In the genomic region with DNA sequence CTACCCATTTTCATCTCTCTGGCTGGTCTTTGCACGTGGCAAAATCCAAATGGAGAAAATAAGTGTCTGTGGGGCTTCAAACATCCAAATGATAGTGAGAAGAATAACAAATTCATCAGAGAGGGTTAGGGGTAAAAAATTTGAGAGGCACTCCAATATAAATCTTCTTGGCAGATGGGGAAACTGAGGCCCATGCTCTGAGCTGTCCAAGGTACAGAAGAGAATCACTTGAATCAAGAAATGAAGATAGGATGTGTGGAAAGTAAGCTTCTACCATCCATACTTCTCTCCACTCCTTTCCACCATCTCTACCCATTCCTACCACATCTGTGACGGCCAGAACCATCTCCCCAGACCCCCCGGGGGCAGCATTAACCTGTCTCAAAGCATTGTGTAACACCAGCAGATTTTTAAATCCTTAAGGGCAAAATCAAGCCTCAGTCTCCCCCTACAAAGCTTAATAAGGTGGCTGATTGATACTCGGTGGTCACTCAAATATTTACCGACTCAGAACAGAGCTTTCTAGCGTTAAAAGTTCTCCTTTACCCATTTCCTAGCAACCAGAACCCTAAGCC, we compare ENCODE assay signal across 8 cellular contexts. TPM values are rescaled to one million over a fixed set of nuclear protein-coding genes. Genes with fewer than 3 reads are reported as not detected.
DNase-seq lines count a peak whose midpoint lies in the region; FAIRE-seq and TF ChIP-seq lines count a peak whose summit lies in the region.

No MANE protein-coding gene starts in this region.

- CTCF ChIA-PET in AG04449 (lab: Yijun Ruan, JAX): interaction anchor here (0.7 to 5.4 kb wide), 6 partner anchors 10 to 186 kb away, joined by 3 to 35 read pairs (median 5); no protein-coding TSS in a partner anchor

- POLR2A ChIA-PET in AG04449 (lab: Yijun Ruan, JAX): interaction anchor here (0.8 kb wide), 1 partner anchor 181 kb away, joined by 3 read pairs; no protein-coding TSS in a partner anchor

- no peak for TF ChIP-seq CTCF in AG04449 (IDR thresholded peaks at IDR 0.05; ENCODE audit: insufficient read depth, low read length, missing control alignments)
- no peak for TF ChIP-seq CTCF in bronchial epithelial cell (IDR thresholded peaks at IDR 0.05; ENCODE audit: insufficient read depth, low read length, severe bottlenecking)

- H3K4me3 ChIP-seq in AG04449 (ENCODE audit: low read depth, low read length) (peak overlapping the region; percentile 100), HUES6 (ENCODE audit: low read depth, low read length) (peak overlapping the region; percentile 100), bronchial epithelial cell (ENCODE audit: low read depth, low read length) (peak overlapping the region; percentile 98), muscle layer of colon (ENCODE audit: low read depth in 1 of 2, low read length in 2 of 2) (peak overlapping the region; percentile 59 to 97)

- H3K4me1 ChIP-seq in HUES6 (ENCODE audit: control insufficient read depth, insufficient read depth, low read length): 0 out of 2 replicates have a peak, but pooled peaks cover 6% of the 10 kb centered on the region
- peaks cover 39% of the 10 kb centered on the region for H3K4me1 ChIP-seq in muscle layer of colon (ENCODE audit: insufficient read depth, low read length)

- no peaks in the 10 kb centered on the region for H3K27me3 ChIP-seq in HUES6 (ENCODE audit: control insufficient read depth, insufficient read depth, low read length)
- no peaks in the 10 kb centered on the region for H3K27me3 ChIP-seq in bronchial epithelial cell (ENCODE audit: control insufficient read depth, insufficient read depth, low read length)
- no peaks in the 10 kb centered on the region for H3K27me3 ChIP-seq in muscle layer of colon (ENCODE audit: control insufficient read depth in 1 of 2, insufficient read depth in 2 of 2, low read length in 2 of 2)

- no peaks in the 10 kb centered on the region for H3K9me3 ChIP-seq in HUES6 (ENCODE audit: control insufficient read depth, insufficient read depth, low read depth, low read length)
- no peaks in the 10 kb centered on the region for H3K9me3 ChIP-seq in muscle layer of colon (ENCODE audit: low read length)

- no peak for FAIRE-seq in bronchial epithelial cell (lab: Jason Lieb, UNC)

- H3K9ac ChIP-seq in HUES6 (ENCODE audit: low read length) (peak overlapping the region; percentile 95), muscle layer of colon (ENCODE audit: low read length) (peak overlapping the region; percentile 85)

- DNase-seq in AG04449 (ENCODE audit: low read depth, low spot score): no peak
- DNase-seq in bronchial epithelial cell (ENCODE audit: low read depth): no peak
- no peak for DNase-seq in NCI-H1436 (lab: John Stamatoyannopoulos, UW)
- no peak for DNase-seq in HUDEP-2 (lab: John Stamatoyannopoulos, UW; ENCODE audit: unreplicated experiment in 76 of 76)
- DNase-seq in NCI-H2081 treated with DMSO at 0.1 percent for 48 hours (lab: John Stamatoyannopoulos, UW): no peak
- DNase-seq in cerebellar nuclear complex (lab: John Stamatoyannopoulos, UW): no peak

- H3K36me3 ChIP-seq in HUES6 (ENCODE audit: control insufficient read depth, insufficient read depth, low read length) (peaks cover 13% of the 10 kb centered on the region), bronchial epithelial cell (ENCODE audit: control insufficient read depth, insufficient read depth, low read length) (peaks cover 8% of the 10 kb centered on the region), muscle layer of colon (ENCODE audit: insufficient read depth, low read length) (peaks cover 7% of the 10 kb centered on the region)

- H3K27ac ChIP-seq in HUES6 (ENCODE audit: low read depth, low read length): peak overlapping the region; percentile 90
- H3K27ac ChIP-seq in muscle layer of colon (ENCODE audit: low read depth, low read length): peak overlapping the region; percentile 92

RNA-seq across cellular contexts. Expression of a gene that starts 0.8 kb away (rescaled TPM):
- total RNA-seq in bronchial epithelial cell: 62.9 and 67.9 TPM in 2 replicates
